ENCODE assay signal across 22 cellular contexts in genomic region chr12:2487278-2487677, GRCh38.
"Had no signal": no experiment of that assay in that cellular context is flagged by ENCODE, and none has a peak within 500 bp of the region (broad histone marks: within the 10 kb centered on the region; RNA-seq: fewer than 3 reads in every experiment).

No MANE protein-coding gene starts in this region.

- H3K27ac ChIP-seq: coronary artery, gastroesophageal sphincter, hepatocyte, left lung, neutrophil, parathyroid adenoma, right atrium auricular region, thyroid gland had no signal

- H3K4me1 ChIP-seq: left lung, parathyroid adenoma, thyroid gland had no signal

- ATAC-seq: effector memory CD8-positive, alpha-beta T cell; gastroesophageal sphincter; heart left ventricle; left cardiac atrium; left lung; natural killer cell treated with Interleukin-12 subunit alpha and Interleukin-12 subunit beta and Interleukin-15 and Interleukin-18, amount 100 ng/mL, for 72 hours; sciatic nerve; stimulated activated effector memory CD8-positive, alpha-beta T cell treated with anti-CD3 and anti-CD28 coated beads, Interleukin-12 subunit alpha, Interleukin-12 subunit beta, amount 100 ng/mL, for 72 hours had no signal

- H3K79me2 ChIP-seq: hepatocyte, parathyroid adenoma had no signal

- H3K9ac ChIP-seq: parathyroid adenoma had no signal

- H3K36me3 ChIP-seq: esophagus squamous epithelium, left lung, neutrophil, stomach, thyroid gland had no signal

- DNase-seq: effector memory CD8-positive, alpha-beta T cell; erythroblast; esophagus squamous epithelium; foreskin fibroblast; heart left ventricle; left cardiac atrium; left lung; naive B cell; stimulated activated CD4-positive, alpha-beta T cell treated with anti-CD3 and anti-CD28 coated beads, Interleukin-2, amount 100 ng/mL, for 24 hours; stimulated activated CD4-positive, alpha-beta T cell treated with anti-CD3 and anti-CD28 coated beads, Interleukin-4, amount 100 ng/mL, for 24 hours; stimulated activated naive CD4-positive, alpha-beta T cell treated with Interleukin-2 at 50 U/mL for 16 hours; stomach; thyroid gland had no signal

- H3K27me3 ChIP-seq: esophagus squamous epithelium, gastroesophageal sphincter, heart left ventricle, hepatocyte, left lung, right atrium auricular region, stomach, thyroid gland had no signal

- H3K9me3 ChIP-seq: esophagus squamous epithelium, gastroesophageal sphincter, heart left ventricle, left lung, neutrophil, right atrium auricular region, stomach, thyroid gland had no signal

- H3K4me3 ChIP-seq: coronary artery, esophagus squamous epithelium, gastroesophageal sphincter, heart left ventricle, hepatocyte, left lung, right atrium auricular region, stomach, thyroid gland had no signal

- H3K4me2 ChIP-seq: hepatocyte had no signal
